In genomic region chr10:90865400-90865799, GRCh38 we compare ENCODE assay signal across 11 cellular contexts. TPM values are rescaled to one million over a fixed set of nuclear protein-coding genes. Genes with fewer than 3 reads are reported as not detected.
DNase-seq lines count a peak whose midpoint lies in the region; ATAC-seq and TF ChIP-seq lines count a peak whose summit lies in the region.
"Had no signal": no experiment of that assay in that cellular context is flagged by ENCODE, and none has a peak within 500 bp of the region (broad histone marks: within the 10 kb centered on the region; RNA-seq: fewer than 3 reads in every experiment).

No MANE protein-coding gene starts in this region.

- H3K4me3 Mint-ChIP-seq in activated CD8-positive, alpha-beta T cell treated with anti-CD3 and anti-CD28 coated beads for 36 hours = no peak overlapping the region
- H3K4me3 Mint-ChIP-seq in activated CD8-positive, alpha-beta T cell treated with anti-CD3 and anti-CD28 coated beads, Interleukin-2, amount 10 ng/mL, durations not matched to agents 7 days and 5 days = no peak overlapping the region
- H3K4me3 Mint-ChIP-seq in endothelial cell (ENCODE audit: unreplicated experiment) = no peak overlapping the region

- no peak for DNase-seq in activated CD8-positive, alpha-beta T cell treated with anti-CD3 and anti-CD28 coated beads for 36 hours
- no peak for DNase-seq in activated CD8-positive, alpha-beta T cell treated with anti-CD3 and anti-CD28 coated beads, Interleukin-2, amount 10 ng/mL, durations not matched to agents 7 days and 5 days
- DNase-seq in NCI-H69 (lab: John Stamatoyannopoulos, UW) (peak; percentile 2), endothelial cell (ENCODE audit: low spot score) (peak; percentile 10), tibial nerve (ENCODE audit: low spot score in 2 of 2) (no peak), NCI-H345 (lab: John Stamatoyannopoulos, UW) (no peak), NCI-H2029 treated with DMSO at 0.1 percent for 48 hours (lab: John Stamatoyannopoulos, UW) (no peak)
- DNase-seq: activated CD8-positive, alpha-beta memory T cell treated with anti-CD3 and anti-CD28 coated beads, Interleukin-2, amount 50 U/mL, for 48 hours; stimulated activated naive CD4-positive, alpha-beta T cell treated with Interleukin-2 at 50 U/mL for 16 hours had no signal

- no peaks in the 10 kb centered on the region for H3K4me1 ChIP-seq in tibial nerve

- no peaks in the 10 kb centered on the region for H3K36me3 ChIP-seq in tibial nerve

- TF ChIP-seq EP300 in tibial nerve (IDR thresholded peaks at IDR 0.05) = no peak

- TF ChIP-seq POLR2A in tibial nerve (IDR thresholded peaks at IDR 0.05) = no peak

- H3K4me1 Mint-ChIP-seq in activated CD8-positive, alpha-beta T cell treated with anti-CD3 and anti-CD28 coated beads for 36 hours (ENCODE audit: low read depth) = no peaks in the 10 kb centered on the region
- peaks cover 2% of the 10 kb centered on the region for H3K4me1 Mint-ChIP-seq in activated CD8-positive, alpha-beta T cell treated with anti-CD3 and anti-CD28 coated beads, Interleukin-2, amount 10 ng/mL, durations not matched to agents 7 days and 5 days (ENCODE audit: low read depth)
- H3K4me1 Mint-ChIP-seq in endothelial cell (ENCODE audit: unreplicated experiment) = peaks cover 4% of the 10 kb centered on the region

- no peak overlapping the region for H3K4me3 ChIP-seq in tibial nerve
- H3K4me3 ChIP-seq: lung had no signal

- no peaks in the 10 kb centered on the region for H3K36me3 Mint-ChIP-seq in activated CD8-positive, alpha-beta T cell treated with anti-CD3 and anti-CD28 coated beads for 36 hours (ENCODE audit: low read depth)
- no peaks in the 10 kb centered on the region for H3K36me3 Mint-ChIP-seq in activated CD8-positive, alpha-beta T cell treated with anti-CD3 and anti-CD28 coated beads, Interleukin-2, amount 10 ng/mL, durations not matched to agents 7 days and 5 days (ENCODE audit: low read depth)
- H3K36me3 Mint-ChIP-seq in endothelial cell (ENCODE audit: low read depth, unreplicated experiment) = no peaks in the 10 kb centered on the region

- intact Hi-C loops in activated CD8-positive, alpha-beta T cell treated with anti-CD3 and anti-CD28 coated beads for 36 hours (cut with micrococcal nuclease) = no loop called here

- peak; percentile 19 for TF ChIP-seq CTCF in activated CD8-positive, alpha-beta T cell treated with anti-CD3 and anti-CD28 coated beads for 36 hours (IDR thresholded peaks at IDR 0.05)
- TF ChIP-seq CTCF in endothelial cell (IDR thresholded peaks at IDR 0.05; ENCODE audit: unreplicated experiment) (no peak), tibial nerve (IDR thresholded peaks at IDR 0.05) (peak in 3 of 5 experiments; percentile 16 to 37 (median 25))

- no peak overlapping the region for H3K27ac ChIP-seq in tibial nerve

- 25 to 26% methylated on average over 3 of the region's 3 CpGs for WGBS in tibial nerve, 2 donors

- peaks cover 48% of the 10 kb centered on the region for H3K27me3 Mint-ChIP-seq in activated CD8-positive, alpha-beta T cell treated with anti-CD3 and anti-CD28 coated beads for 36 hours
- H3K27me3 Mint-ChIP-seq in activated CD8-positive, alpha-beta T cell treated with anti-CD3 and anti-CD28 coated beads, Interleukin-2, amount 10 ng/mL, durations not matched to agents 7 days and 5 days (ENCODE audit: low read depth) = peaks cover 62% of the 10 kb centered on the region
- H3K27me3 Mint-ChIP-seq in endothelial cell (ENCODE audit: unreplicated experiment) = no peaks in the 10 kb centered on the region

- H3K9me3 Mint-ChIP-seq in activated CD8-positive, alpha-beta T cell treated with anti-CD3 and anti-CD28 coated beads for 36 hours = peaks cover 4% of the 10 kb centered on the region
- H3K9me3 Mint-ChIP-seq in activated CD8-positive, alpha-beta T cell treated with anti-CD3 and anti-CD28 coated beads, Interleukin-2, amount 10 ng/mL, durations not matched to agents 7 days and 5 days (ENCODE audit: insufficient read depth) = no peaks in the 10 kb centered on the region
- H3K9me3 Mint-ChIP-seq in endothelial cell (ENCODE audit: unreplicated experiment) = peaks cover 9% of the 10 kb centered on the region

- peaks cover 0 to 4% (median 1%) of the 10 kb centered on the region in 4 donors for H3K9me3 ChIP-seq in tibial nerve

- H3K27ac Mint-ChIP-seq in activated CD8-positive, alpha-beta T cell treated with anti-CD3 and anti-CD28 coated beads for 36 hours = no peak overlapping the region
- H3K27ac Mint-ChIP-seq in activated CD8-positive, alpha-beta T cell treated with anti-CD3 and anti-CD28 coated beads, Interleukin-2, amount 10 ng/mL, durations not matched to agents 7 days and 5 days = no peak overlapping the region
- H3K27ac Mint-ChIP-seq in endothelial cell (ENCODE audit: unreplicated experiment) = no peak overlapping the region

- POLR2A ChIA-PET in activated CD8-positive, alpha-beta T cell treated with anti-CD3 and anti-CD28 coated beads for 36 hours (lab: Charles Lee) = no interaction called here
- POLR2A ChIA-PET in activated CD8-positive, alpha-beta T cell treated with anti-CD3 and anti-CD28 coated beads, Interleukin-2, amount 10 ng/mL, durations not matched to agents 7 days and 5 days (lab: Charles Lee) = no interaction called here

- H3K27me3 ChIP-seq in tibial nerve = no peaks in the 10 kb centered on the region

- ATAC-seq in activated CD8-positive, alpha-beta T cell treated with anti-CD3 and anti-CD28 coated beads for 36 hours = no peak
- ATAC-seq in activated CD8-positive, alpha-beta T cell treated with anti-CD3 and anti-CD28 coated beads, Interleukin-2, amount 10 ng/mL, durations not matched to agents 7 days and 5 days = no peak
- no peak for ATAC-seq in HG02884 (IDR thresholded peaks at IDR 0.05; ENCODE audit: unreplicated experiment)

- CTCF ChIA-PET in activated CD8-positive, alpha-beta T cell treated with anti-CD3 and anti-CD28 coated beads for 36 hours (lab: Charles Lee) = interaction anchor here (0.9 to 5.6 kb wide), 6 partner anchors 7 to 141 kb away, joined by 3 to 56 read pairs (median 4); partner anchors contain the start of gene HTR7
- CTCF ChIA-PET in activated CD8-positive, alpha-beta T cell treated with anti-CD3 and anti-CD28 coated beads, Interleukin-2, amount 10 ng/mL, durations not matched to agents 7 days and 5 days (lab: Charles Lee) = interaction anchor here (0.6 to 2.4 kb wide), 8 partner anchors 9 to 1613 kb away, joined by 3 to 11 read pairs (median 4); no protein-coding TSS in a partner anchor

RNA-seq across cellular contexts. Expression of gene RPP30, which starts 6.4 kb away (rescaled TPM):
- 10 to 100 TPM; 55.8 to 56.8 TPM for total RNA-seq in activated CD8-positive, alpha-beta T cell treated with anti-CD3 and anti-CD28 coated beads for 36 hours
- 10 to 100 TPM; 43.7 to 48.1 TPM for total RNA-seq in activated CD8-positive, alpha-beta T cell treated with anti-CD3 and anti-CD28 coated beads, Interleukin-2, amount 10 ng/mL, durations not matched to agents 7 days and 5 days
- total RNA-seq in endothelial cell (ENCODE audit: unreplicated experiment) (53.0 TPM), tibial nerve (10 to 100 TPM; 19.4 to 46.5 (median 35.2) TPM)

RNA-seq across cellular contexts. Expression of gene HTR7, which starts 7.6 kb away (rescaled TPM):
- not detected for total RNA-seq in activated CD8-positive, alpha-beta T cell treated with anti-CD3 and anti-CD28 coated beads for 36 hours
- total RNA-seq in activated CD8-positive, alpha-beta T cell treated with anti-CD3 and anti-CD28 coated beads, Interleukin-2, amount 10 ng/mL, durations not matched to agents 7 days and 5 days = not detected
- total RNA-seq in endothelial cell (ENCODE audit: unreplicated experiment) (7.3 TPM), tibial nerve (1 to 10 TPM in 1 of 4 donors, under 1 TPM in 3; 0.20 to 1.2 (median 0.43) TPM)

RNA-seq across cellular contexts. Expression of gene ANKRD1, which starts 55.5 kb away (rescaled TPM):
- not detected for total RNA-seq in activated CD8-positive, alpha-beta T cell treated with anti-CD3 and anti-CD28 coated beads for 36 hours
- not detected for total RNA-seq in activated CD8-positive, alpha-beta T cell treated with anti-CD3 and anti-CD28 coated beads, Interleukin-2, amount 10 ng/mL, durations not matched to agents 7 days and 5 days
- total RNA-seq in endothelial cell (ENCODE audit: unreplicated experiment) = 0.82 TPM
- total RNA-seq in tibial nerve = not detected

Comparison
In these comparisons a context has a peak if more than half of its experiments do, and no peak if none do; other contexts are left out.
1. DNase-seq: peak in NCI-H69 (single experiment) and endothelial cell (single experiment); none in activated CD8-positive, alpha-beta T cell treated with anti-CD3 and anti-CD28 coated beads for 36 hours (single experiment), activated CD8-positive, alpha-beta T cell treated with anti-CD3 and anti-CD28 coated beads, Interleukin-2, amount 10 ng/mL, durations not matched to agents 7 days and 5 days (single experiment), tibial nerve (0 of 2), NCI-H345 (single experiment) and NCI-H2029 treated with DMSO at 0.1 percent for 48 hours (single experiment).